ENCODE assay signal across 19 cellular contexts in genomic region chr6:154187714-154188113, GRCh38.
"Had no signal": no experiment of that assay in that cellular context is flagged by ENCODE, and none has a peak within 500 bp of the region (broad histone marks: within the 10 kb centered on the region; RNA-seq: fewer than 3 reads in every experiment).

No MANE protein-coding gene starts in this region.

- H3K9me3 ChIP-seq: breast epithelium, psoas muscle, right lobe of liver, testis, upper lobe of right lung had no signal

- H3K4me3 Mint-ChIP-seq: activated naive CD8-positive, alpha-beta T cell treated with anti-CD3 and anti-CD28 coated beads, Interleukin-2, amount 10 ng/mL, durations not matched to agents 7 days and 5 days; endodermal cell; nephron progenitor cell; stimulated activated naive CD8-positive, alpha-beta T cell treated with anti-CD3 and anti-CD28 coated beads, Interleukin-15, Interleukin-2, amounts not matched to agents 100 ng/mL and 50 ng/mL, for 24 hours; T-helper 2 cell treated with Interferon-gamma antibody and Interleukin-4, amounts not matched to agents 5 μg/mL and 100 μg/mL, for 36 hours had no signal

- ATAC-seq: left ventricle myocardium superior, psoas muscle, right lobe of liver, upper lobe of right lung had no signal

- H3K27ac ChIP-seq: breast epithelium, psoas muscle, right lobe of liver, spleen, testis, upper lobe of right lung had no signal

- DNase-seq: activated CD4-positive, CD25-positive, alpha-beta regulatory T cell treated with anti-CD3 and anti-CD28 coated beads, Interleukin-2, amount 50 U/mL, for 72 hours; activated effector memory CD4-positive, alpha-beta T cell treated with Interleukin-2 at 50 U/mL for 16 hours; activated naive CD8-positive, alpha-beta T cell treated with anti-CD3 and anti-CD28 coated beads, Interleukin-2, amount 10 ng/mL, durations not matched to agents 7 days and 5 days; aorta; endodermal cell; erythroblast; hippocampal formation; left ventricle myocardium superior; mesenchymal stem cell; nephron progenitor cell; psoas muscle; right lobe of liver; spleen; stimulated activated CD4-positive, alpha-beta T cell treated with anti-CD3 and anti-CD28 coated beads, Interleukin-1b, Interleukin-23, amount 100 ng/mL, for 48 hours; testis; upper lobe of right lung had no signal

- H3K4me1 Mint-ChIP-seq: endodermal cell had no signal

- H3K27me3 ChIP-seq: breast epithelium, right lobe of liver, spleen, testis, upper lobe of right lung had no signal

- H3K27ac Mint-ChIP-seq: activated naive CD8-positive, alpha-beta T cell treated with anti-CD3 and anti-CD28 coated beads, Interleukin-2, amount 10 ng/mL, durations not matched to agents 7 days and 5 days; endodermal cell; nephron progenitor cell; stimulated activated naive CD8-positive, alpha-beta T cell treated with anti-CD3 and anti-CD28 coated beads, Interleukin-15, Interleukin-2, amounts not matched to agents 100 ng/mL and 50 ng/mL, for 24 hours; T-helper 2 cell treated with Interferon-gamma antibody and Interleukin-4, amounts not matched to agents 5 μg/mL and 100 μg/mL, for 36 hours had no signal

- H3K27me3 Mint-ChIP-seq: activated naive CD8-positive, alpha-beta T cell treated with anti-CD3 and anti-CD28 coated beads, Interleukin-2, amount 10 ng/mL, durations not matched to agents 7 days and 5 days; stimulated activated naive CD8-positive, alpha-beta T cell treated with anti-CD3 and anti-CD28 coated beads, Interleukin-15, Interleukin-2, amounts not matched to agents 100 ng/mL and 50 ng/mL, for 24 hours had no signal
